In genomic region chr19:19485998-19486290, GRCh38 we compare ENCODE assay signal across 1 cellular context.
TF ChIP-seq lines count a peak whose summit lies in the region.

No MANE protein-coding gene starts in this region.

TF ChIP-seq in HepG2, 621 proteins besides CTCF, POLR2A, EP300 and RAD21:
- TF ChIP-seq AGO1 (IDR thresholded peaks at IDR 0.05; ENCODE audit: low read depth, low read length, poor library complexity, severe bottlenecking), result no peak
- TF ChIP-seq ZNF121 (CRISPR knock-in tag; IDR thresholded peaks at IDR 0.05), result no peak
- TF ChIP-seq NFE2 (CRISPR knock-in tag; IDR thresholded peaks at IDR 0.05), result no peak
- TF ChIP-seq FOXK2 (IDR thresholded peaks at IDR 0.05), result no peak
- no peak for TF ChIP-seq PHF8 (CRISPR knock-in tag; IDR thresholded peaks at IDR 0.05)
- TF ChIP-seq ZSCAN31 (CRISPR knock-in tag; IDR thresholded peaks at IDR 0.05; ENCODE audit: low read depth), result no peak
- no peak for TF ChIP-seq ZNF850 (CRISPR knock-in tag; conservative IDR thresholded peaks at IDR 0.05)
- no peak for TF ChIP-seq SALL1 (CRISPR knock-in tag; IDR thresholded peaks at IDR 0.05)
- no peak for TF ChIP-seq GZF1 (CRISPR knock-in tag; IDR thresholded peaks at IDR 0.05)
- no peak for TF ChIP-seq GLMP (CRISPR knock-in tag; IDR thresholded peaks at IDR 0.05; ENCODE audit: borderline replicate concordance)
